In the genomic region with DNA sequence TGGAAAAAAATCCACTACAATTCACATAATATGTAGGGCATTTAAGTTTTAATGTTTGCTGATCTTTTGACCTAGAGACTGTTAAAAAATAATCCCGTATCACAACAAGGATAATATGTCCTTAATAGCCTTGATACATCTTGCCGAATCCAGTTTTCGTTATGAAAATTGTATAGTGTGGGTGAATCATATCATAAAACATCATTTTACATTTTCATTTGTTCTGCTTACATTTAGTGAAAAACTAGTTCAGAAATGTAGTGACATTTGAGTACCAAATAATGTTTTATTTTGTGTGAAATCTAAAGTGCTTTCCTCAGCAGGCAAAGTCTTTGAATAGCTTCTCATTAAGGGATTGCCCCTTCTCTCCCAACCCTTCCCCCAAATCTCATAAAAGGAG, we compare ENCODE assay signal across 7 cellular contexts.
A peak's percentile ranks its signal among the peaks of the same experiment; 100 is the strongest.
DNase-seq lines count a peak whose midpoint lies in the region; ATAC-seq and TF ChIP-seq lines count a peak whose summit lies in the region.

No MANE protein-coding gene starts in this region.

- no peaks in the 10 kb centered on the region for H3K9me3 ChIP-seq in MM.1S (replicated peaks; ENCODE audit: insufficient read depth, low read length)
- no peaks in the 10 kb centered on the region for H3K9me3 ChIP-seq in endocrine pancreas (ENCODE audit: control insufficient read depth, low read length)
- no peaks in the 10 kb centered on the region for H3K9me3 ChIP-seq in parathyroid adenoma (ENCODE audit: control insufficient read depth, low read length)

- H2AFZ ChIP-seq in MM.1S (ENCODE audit: low read length), result no peak overlapping the region
- no peak overlapping the region for H2AFZ ChIP-seq in parathyroid adenoma

- H3K27ac ChIP-seq in MM.1S (ENCODE audit: low read length), result peak overlapping the region; percentile 86; the same call in 1 of the 2 replicates
- H3K27ac ChIP-seq in parathyroid adenoma, result no peak overlapping the region

- H3K4me2 ChIP-seq in MM.1S (ENCODE audit: low read depth, low read length) (peak overlapping the region; percentile 76), parathyroid adenoma (ENCODE audit: low read length) (peak overlapping the region; percentile 100)

- H3K4me3 ChIP-seq in GM12864 (ENCODE audit: low read depth, low read length) (peak overlapping the region; percentile 81), MM.1S (ENCODE audit: low read length) (peak overlapping the region; percentile 96), endocrine pancreas (ENCODE audit: control insufficient read depth, insufficient read depth, low read length) (peak overlapping the region; percentile 89), parathyroid adenoma (ENCODE audit: low read depth, low read length) (peak overlapping the region; percentile 97)

- H3K9ac ChIP-seq in MM.1S (ENCODE audit: low read length), result peak overlapping the region; percentile 90; the same call in 1 of the 2 replicates
- no peak overlapping the region for H3K9ac ChIP-seq in endocrine pancreas (ENCODE audit: control insufficient read depth, insufficient read depth, low read length)
- no peak overlapping the region for H3K9ac ChIP-seq in parathyroid adenoma

- no peaks in the 10 kb centered on the region for H3K9me2 ChIP-seq in MM.1S (replicated peaks; ENCODE audit: insufficient read depth, low read length)

- H3K27me3 ChIP-seq in MM.1S (replicated peaks; ENCODE audit: insufficient read depth, low read length) (no peaks in the 10 kb centered on the region), endocrine pancreas (ENCODE audit: control insufficient read depth, insufficient read depth, low read length) (no peaks in the 10 kb centered on the region), parathyroid adenoma (ENCODE audit: control insufficient read depth, insufficient read depth, low read length) (no peaks in the 10 kb centered on the region)

- no peak for DNase-seq in GM12864 (ENCODE audit: low read depth)
- DNase-seq in MM.1S, result no peak
- DNase-seq in cerebellar cortex (ENCODE audit: low spot score), result no peak
- DNase-seq in nucleus accumbens (lab: John Stamatoyannopoulos, UW), result no peak

- no peak for TF ChIP-seq CTCF in GM12864 (IDR thresholded peaks at IDR 0.05; ENCODE audit: low read depth, low read length, missing control alignments)
- no peak for TF ChIP-seq CTCF in MM.1S (IDR thresholded peaks at IDR 0.05; ENCODE audit: low read length)
- no peak for TF ChIP-seq CTCF in parathyroid adenoma (IDR thresholded peaks at IDR 0.05)

- H3K36me3 ChIP-seq in MM.1S (replicated peaks; ENCODE audit: insufficient read depth, low read length) (no peaks in the 10 kb centered on the region), endocrine pancreas (ENCODE audit: control insufficient read depth, insufficient read depth, low read length) (no peaks in the 10 kb centered on the region), parathyroid adenoma (ENCODE audit: control insufficient read depth, insufficient read depth, low read length) (no peaks in the 10 kb centered on the region)

- peaks cover 6% of the 10 kb centered on the region; the same call in 1 of the 2 replicates for H3K4me1 ChIP-seq in MM.1S (ENCODE audit: low read length)
- H3K4me1 ChIP-seq in endocrine pancreas (ENCODE audit: control insufficient read depth, insufficient read depth, low read length), result peaks cover 19% of the 10 kb centered on the region
- H3K4me1 ChIP-seq in parathyroid adenoma, result no peaks in the 10 kb centered on the region

- ATAC-seq in HG03108 (IDR thresholded peaks at IDR 0.05; ENCODE audit: unreplicated experiment), result no peak

- peaks cover 14% of the 10 kb centered on the region; the same call in 1 of the 2 replicates for H4K20me1 ChIP-seq in MM.1S (ENCODE audit: insufficient read depth, low read length)

- H3K79me2 ChIP-seq in MM.1S (ENCODE audit: low read length) (peaks cover 69% of the 10 kb centered on the region), parathyroid adenoma (peaks cover 38% of the 10 kb centered on the region)

- H3F3A ChIP-seq in MM.1S (ENCODE audit: insufficient read depth, low read length), result peaks cover 20% of the 10 kb centered on the region
